ENCODE assay signal across 9 cellular contexts in the genomic region with DNA sequence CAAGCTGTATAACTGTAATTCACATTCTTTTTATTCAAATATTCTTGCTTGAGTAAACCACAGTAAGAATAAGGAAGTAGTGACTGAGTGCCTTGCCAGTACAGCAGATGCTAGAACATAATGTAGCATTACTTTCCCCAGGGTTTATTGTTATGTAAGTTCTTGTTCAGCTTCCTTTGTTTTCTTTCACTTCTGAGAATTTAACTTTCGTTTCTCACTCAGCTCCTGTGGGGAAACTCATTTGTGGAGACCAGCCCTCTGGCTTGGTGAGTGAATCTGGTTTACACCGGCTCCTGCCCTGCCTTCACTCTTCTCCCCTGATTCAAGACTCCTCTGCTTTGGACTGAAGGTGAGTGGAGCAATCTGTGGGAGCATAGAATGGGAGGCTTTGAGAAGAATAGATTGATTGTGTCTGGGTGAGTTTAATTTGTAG. TPM values are rescaled to one million over a fixed set of nuclear protein-coding genes. Genes with fewer than 3 reads are reported as not detected.
DNase-seq lines count a peak whose midpoint lies in the region; ATAC-seq and TF ChIP-seq lines count a peak whose summit lies in the region.
"Had no signal": no experiment of that assay in that cellular context is flagged by ENCODE, and none has a peak within 500 bp of the region (broad histone marks: within the 10 kb centered on the region; RNA-seq: fewer than 3 reads in every experiment).

A gene with protein sequence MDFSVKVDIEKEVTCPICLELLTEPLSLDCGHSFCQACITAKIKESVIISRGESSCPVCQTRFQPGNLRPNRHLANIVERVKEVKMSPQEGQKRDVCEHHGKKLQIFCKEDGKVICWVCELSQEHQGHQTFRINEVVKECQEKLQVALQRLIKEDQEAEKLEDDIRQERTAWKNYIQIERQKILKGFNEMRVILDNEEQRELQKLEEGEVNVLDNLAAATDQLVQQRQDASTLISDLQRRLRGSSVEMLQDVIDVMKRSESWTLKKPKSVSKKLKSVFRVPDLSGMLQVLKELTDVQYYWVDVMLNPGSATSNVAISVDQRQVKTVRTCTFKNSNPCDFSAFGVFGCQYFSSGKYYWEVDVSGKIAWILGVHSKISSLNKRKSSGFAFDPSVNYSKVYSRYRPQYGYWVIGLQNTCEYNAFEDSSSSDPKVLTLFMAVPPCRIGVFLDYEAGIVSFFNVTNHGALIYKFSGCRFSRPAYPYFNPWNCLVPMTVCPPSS (plus strand): TSS at position 240 of the 433 bp plus-strand sequence. CDS start 6,443 bp downstream, outside the sequence.

- H3K27ac Mint-ChIP-seq in CD4-positive, CD25-positive, alpha-beta regulatory T cell: peak within 1 kb of the TSS; percentile 94 to 100 (median 95)

- H3K4me3 ChIP-seq in CD4-positive, CD25-positive, alpha-beta regulatory T cell (ENCODE audit: low read depth, low read length): peak within 1 kb of the TSS; percentile 96
- peak within 1 kb of the TSS; percentile 75 to 87 for H3K4me3 ChIP-seq in duodenal mucosa (ENCODE audit: low read depth in 1 of 2, low read length in 2 of 2)
- peak within 1 kb of the TSS; percentile 38 for H3K4me3 ChIP-seq in lung

- H3K9me3 Mint-ChIP-seq in CD4-positive, CD25-positive, alpha-beta regulatory T cell: no peaks in the 10 kb centered on the region

- 0 to 1% methylated on average over 2 of the region's 2 CpGs for WGBS in lung, 2 donors

- H3K9me3 ChIP-seq in CD4-positive, CD25-positive, alpha-beta regulatory T cell (ENCODE audit: control insufficient read depth in 2 of 2, low read length in 2 of 2): no peaks in the 10 kb centered on the region
- H3K9me3 ChIP-seq in duodenal mucosa (ENCODE audit: control insufficient read depth in 1 of 2, low read length in 2 of 2): no peaks in the 10 kb centered on the region
- H3K9me3 ChIP-seq in lung (ENCODE audit: control insufficient read depth in 2 of 2, insufficient read depth in 1 of 2, low read length in 1 of 2): no peaks in the 10 kb centered on the region

- H3K27me3 ChIP-seq in CD4-positive, CD25-positive, alpha-beta regulatory T cell (ENCODE audit: control insufficient read depth, insufficient read depth, low read length): no peaks in the 10 kb centered on the region
- H3K27me3 ChIP-seq in duodenal mucosa (ENCODE audit: control insufficient read depth in 1 of 2, insufficient read depth in 2 of 2, low read length in 2 of 2) (no peaks in the 10 kb centered on the region), lung (ENCODE audit: control insufficient read depth, insufficient read depth) (no peaks in the 10 kb centered on the region)

- peak; percentile 78 to 81 for ATAC-seq in CD4-positive, CD25-positive, alpha-beta regulatory T cell (ENCODE audit: low read depth in 2 of 2)
- ATAC-seq in GM21381 (IDR thresholded peaks at IDR 0.05; ENCODE audit: unreplicated experiment) (peak; percentile 74), lung (ENCODE audit: insufficient read depth, low FRiP score) (peak; percentile 67)
- ATAC-seq: Panc1 had no signal

- peak within 1 kb of the TSS; percentile 93 to 98 (median 96) for H3K4me3 Mint-ChIP-seq in CD4-positive, CD25-positive, alpha-beta regulatory T cell

- peak; percentile 29 to 93 (median 73) for DNase-seq in CD4-positive, CD25-positive, alpha-beta regulatory T cell
- peak; percentile 66 for DNase-seq in HT1080 (ENCODE audit: low read depth)
- peak; percentile 49 to 56 for DNase-seq in activated CD4-positive, alpha-beta T cell treated with anti-CD3 and anti-CD28 coated beads for 4 hours
- DNase-seq in lung (ENCODE audit: low spot score): peak; percentile 60
- peak; percentile 27 for DNase-seq in stimulated activated CD8-positive, alpha-beta memory T cell treated with anti-CD3 and anti-CD28 coated beads, Interleukin-15, amount 100 ng/mL, for 1 hour (ENCODE audit: low read depth)
- DNase-seq in DMS 273 treated with DMSO at 0.1 percent for 48 hours (lab: John Stamatoyannopoulos, UW): no peak

- peak within 1 kb of the TSS; percentile 53 to 90 for H3K9ac ChIP-seq in duodenal mucosa (ENCODE audit: low read depth in 1 of 2, low read length in 2 of 2)

- H3K27ac ChIP-seq in CD4-positive, CD25-positive, alpha-beta regulatory T cell (ENCODE audit: insufficient read depth, low read length, poor library complexity, severe bottlenecking): peak within 1 kb of the TSS; percentile 87
- H3K27ac ChIP-seq in duodenal mucosa (ENCODE audit: low read depth, low read length) (peak within 1 kb of the TSS; percentile 89), lung (ENCODE audit: low read depth in 1 of 2, low read length in 1 of 2) (peak within 1 kb of the TSS; percentile 87 to 89)

- peaks cover 54% of the 10 kb centered on the region for H3K4me1 ChIP-seq in CD4-positive, CD25-positive, alpha-beta regulatory T cell (ENCODE audit: control insufficient read depth, insufficient read depth, low read length, poor library complexity, severe bottlenecking)
- H3K4me1 ChIP-seq in duodenal mucosa (ENCODE audit: control insufficient read depth in 1 of 2, insufficient read depth in 2 of 2, low read length in 2 of 2): peaks cover 16 to 22% of the 10 kb centered on the region in 2 donors
- peaks cover 1 to 4% of the 10 kb centered on the region in 2 donors for H3K4me1 ChIP-seq in lung (ENCODE audit: control insufficient read depth in 2 of 2, insufficient read depth in 2 of 2, low read length in 2 of 2)

- H3K36me3 Mint-ChIP-seq in CD4-positive, CD25-positive, alpha-beta regulatory T cell: peaks cover 14% of the 10 kb centered on the region

- peaks cover 3% of the 10 kb centered on the region for H3K27me3 Mint-ChIP-seq in CD4-positive, CD25-positive, alpha-beta regulatory T cell

- peaks cover 11% of the 10 kb centered on the region for H3K36me3 ChIP-seq in CD4-positive, CD25-positive, alpha-beta regulatory T cell (ENCODE audit: control insufficient read depth, insufficient read depth, low read length)
- H3K36me3 ChIP-seq in duodenal mucosa (ENCODE audit: control insufficient read depth in 1 of 2, insufficient read depth in 2 of 2, low read length in 2 of 2) (no peaks in the 10 kb centered on the region), lung (ENCODE audit: control insufficient read depth in 2 of 2, insufficient read depth in 2 of 2, low read length in 2 of 2) (no peaks in the 10 kb centered on the region)

- TF ChIP-seq CTCF in lung (IDR thresholded peaks at IDR 0.05; ENCODE audit: control extremely low read depth, extremely low read depth): no peak

- H3K4me1 Mint-ChIP-seq in CD4-positive, CD25-positive, alpha-beta regulatory T cell: peaks cover 25 to 56% (median 45%) of the 10 kb centered on the region in 4 donors

RNA-seq across cellular contexts. Expression of the gene that starts here (rescaled TPM):
- total RNA-seq in CD4-positive, CD25-positive, alpha-beta regulatory T cell: 378 TPM
- polyA plus RNA-seq in CD4-positive, CD25-positive, alpha-beta regulatory T cell: 100 to 1,000 TPM; 233 to 336 (median 250) TPM
- 12.3 and 18.4 TPM in 2 replicates for total RNA-seq in HT1080 (2014; rRNA removed; shearing (Covaris generic))
- 25.4 and 27.9 TPM in 2 replicates for polyA plus RNA-seq in HT1080 (2015; cell fraction: cytosol; rRNA removed)
- polyA plus RNA-seq in HT1080 (2015; cell fraction: nucleus; rRNA removed): 114 and 117 TPM in 2 replicates
- total RNA-seq in lung: 100 to 1,000 TPM; 107 to 128 TPM
- polyA plus RNA-seq in lung: 100 to 1,000 TPM in 1 of 2 donors, 10 to 100 TPM in 1; 59.0 to 173 TPM

Comparison
In these comparisons a context has a peak if more than half of its experiments do, and no peak if none do; other contexts are left out.
1. H3K4me3 ChIP-seq: peak in every context shown above with its lines; median percentile 96 in CD4-positive, CD25-positive, alpha-beta regulatory T cell; 81 in duodenal mucosa; 38 in lung.